In genomic region chr1:38858833-38859560, GRCh38 we compare ENCODE assay signal across 8 cellular contexts. TPM values are rescaled to one million over a fixed set of nuclear protein-coding genes. Genes with fewer than 3 reads are reported as not detected.
A peak's percentile ranks its signal among the peaks of the same experiment; 100 is the strongest.
DNase-seq lines count a peak whose midpoint lies in the region; ATAC-seq and TF ChIP-seq lines count a peak whose summit lies in the region.

No MANE protein-coding gene starts in this region.

- peaks cover 24% of the 10 kb centered on the region for H3K36me3 ChIP-seq in SJCRH30
- peaks cover 29% of the 10 kb centered on the region for H3K36me3 ChIP-seq in left ventricle myocardium inferior

- ATAC-seq in GM19397 (IDR thresholded peaks at IDR 0.05; ENCODE audit: unreplicated experiment) (peak; percentile 34), HG03460 (IDR thresholded peaks at IDR 0.05; ENCODE audit: unreplicated experiment) (peak; percentile 39)
- ATAC-seq in activated naive CD8-positive, alpha-beta T cell treated with anti-CD3 and anti-CD28 coated beads, Interleukin-2, amount 50 U/mL, for 24 hours, result peak; percentile 25

- peak overlapping the region; percentile 83 for H3K27ac Mint-ChIP-seq in activated naive CD8-positive, alpha-beta T cell treated with anti-CD3 and anti-CD28 coated beads, Interleukin-2, amount 50 U/mL, for 24 hours
- peak overlapping the region; percentile 94 for H3K27ac Mint-ChIP-seq in progenitor cell of endocrine pancreas

- H3K27me3 ChIP-seq in SJCRH30, result no peaks in the 10 kb centered on the region
- no peaks in the 10 kb centered on the region for H3K27me3 ChIP-seq in left ventricle myocardium inferior (ENCODE audit: low read depth)

- H3K4me1 ChIP-seq in SJCRH30 (0 out of 2 replicates have a peak, but pooled peaks cover 2% of the 10 kb centered on the region), left ventricle myocardium inferior (peaks cover 86% of the 10 kb centered on the region)

- H3K9me3 ChIP-seq in SJCRH30 (replicated peaks) (no peaks in the 10 kb centered on the region), left ventricle myocardium inferior (replicated peaks) (no peaks in the 10 kb centered on the region)

- peaks cover 19% of the 10 kb centered on the region for H3K36me3 Mint-ChIP-seq in activated naive CD8-positive, alpha-beta T cell treated with anti-CD3 and anti-CD28 coated beads, Interleukin-2, amount 50 U/mL, for 24 hours (ENCODE audit: low read depth)
- peaks cover 8% of the 10 kb centered on the region for H3K36me3 Mint-ChIP-seq in progenitor cell of endocrine pancreas (ENCODE audit: insufficient read depth)

- TF ChIP-seq CTCF in left ventricle myocardium inferior (IDR thresholded peaks at IDR 0.05; ENCODE audit: borderline replicate concordance) (no peak), progenitor cell of endocrine pancreas (IDR thresholded peaks at IDR 0.05; ENCODE audit: unreplicated experiment) (no peak)

- peak overlapping the region; percentile 95 for H3K4me3 Mint-ChIP-seq in activated naive CD8-positive, alpha-beta T cell treated with anti-CD3 and anti-CD28 coated beads, Interleukin-2, amount 50 U/mL, for 24 hours
- peak overlapping the region; percentile 91 for H3K4me3 Mint-ChIP-seq in progenitor cell of endocrine pancreas (ENCODE audit: low read depth)

- H3K27ac ChIP-seq in SJCRH30, result no peak overlapping the region
- H3K27ac ChIP-seq in left ventricle myocardium inferior (replicated peaks), result peak overlapping the region; percentile 94

- peaks cover 43% of the 10 kb centered on the region for H3K4me1 Mint-ChIP-seq in activated naive CD8-positive, alpha-beta T cell treated with anti-CD3 and anti-CD28 coated beads, Interleukin-2, amount 50 U/mL, for 24 hours
- H3K4me1 Mint-ChIP-seq in progenitor cell of endocrine pancreas (ENCODE audit: low read depth), result peaks cover 24% of the 10 kb centered on the region

- no peaks in the 10 kb centered on the region for H3K27me3 Mint-ChIP-seq in activated naive CD8-positive, alpha-beta T cell treated with anti-CD3 and anti-CD28 coated beads, Interleukin-2, amount 50 U/mL, for 24 hours
- no peaks in the 10 kb centered on the region for H3K27me3 Mint-ChIP-seq in progenitor cell of endocrine pancreas

- H3K4me3 ChIP-seq in SJCRH30 (peak overlapping the region; percentile 69), left ventricle myocardium inferior (peak overlapping the region; percentile 95)

- intact Hi-C loops in left ventricle myocardium inferior (cut with micrococcal nuclease), result no loop called here

- DNase-seq in CD1c-positive myeloid dendritic cell (ENCODE audit: extremely low spot score) (peak; percentile 66), SJCRH30 (peak; percentile 36 to 38), left ventricle myocardium inferior (peak; percentile 52), progenitor cell of endocrine pancreas (ENCODE audit: low spot score, unreplicated experiment) (no peak), DMS153 treated with DMSO at 0.1 percent for 48 hours (lab: John Stamatoyannopoulos, UW; ENCODE audit: unreplicated experiment) (no peak)
- DNase-seq in activated naive CD8-positive, alpha-beta T cell treated with anti-CD3 and anti-CD28 coated beads, Interleukin-2, amount 50 U/mL, for 24 hours, result peak; percentile 62

- H3K9me3 Mint-ChIP-seq in activated naive CD8-positive, alpha-beta T cell treated with anti-CD3 and anti-CD28 coated beads, Interleukin-2, amount 50 U/mL, for 24 hours, result no peaks in the 10 kb centered on the region
- H3K9me3 Mint-ChIP-seq in progenitor cell of endocrine pancreas (ENCODE audit: low read depth), result no peaks in the 10 kb centered on the region

RNA-seq across cellular contexts. Expression of gene RRAGC, which starts 0.6 kb away (rescaled TPM):
- 11.9 and 13.6 TPM in 2 replicates for total RNA-seq in SJCRH30 (2014; rRNA removed; shearing (Covaris generic))
- total RNA-seq in left ventricle myocardium inferior, result 20.0 TPM
- 19.7 and 20.8 TPM in 2 replicates for total RNA-seq in progenitor cell of endocrine pancreas

RNA-seq across cellular contexts. Expression of gene MYCBP, which starts 14.2 kb away (rescaled TPM):
- 41.1 and 41.2 TPM in 2 replicates for total RNA-seq in SJCRH30 (2014; rRNA removed; shearing (Covaris generic))
- total RNA-seq in left ventricle myocardium inferior, result 14.5 TPM
- 25.6 and 28.3 TPM in 2 replicates for total RNA-seq in progenitor cell of endocrine pancreas

RNA-seq across cellular contexts. Expression of gene GJA9, which starts 22.4 kb away (rescaled TPM):
- not detected in 2 replicates for total RNA-seq in SJCRH30 (2014; rRNA removed; shearing (Covaris generic))
- total RNA-seq in left ventricle myocardium inferior (not detected), progenitor cell of endocrine pancreas (not detected in 2 replicates)

Comparison
In these comparisons a context has a peak if more than half of its experiments do, and no peak if none do; other contexts are left out.
1. DNase-seq: peak in CD1c-positive myeloid dendritic cell (single experiment), SJCRH30 (2 of 2), activated naive CD8-positive, alpha-beta T cell treated with anti-CD3 and anti-CD28 coated beads, Interleukin-2, amount 50 U/mL, for 24 hours (single experiment) and left ventricle myocardium inferior (single experiment); none in progenitor cell of endocrine pancreas (single experiment) and DMS153 treated with DMSO at 0.1 percent for 48 hours (single experiment).
2. Peak in every context shown above with its lines, with median percentiles within 50 percentile points of each other: ATAC-seq.